Comparison of ENCODE assay signal across 24 cellular contexts in the genomic region with DNA sequence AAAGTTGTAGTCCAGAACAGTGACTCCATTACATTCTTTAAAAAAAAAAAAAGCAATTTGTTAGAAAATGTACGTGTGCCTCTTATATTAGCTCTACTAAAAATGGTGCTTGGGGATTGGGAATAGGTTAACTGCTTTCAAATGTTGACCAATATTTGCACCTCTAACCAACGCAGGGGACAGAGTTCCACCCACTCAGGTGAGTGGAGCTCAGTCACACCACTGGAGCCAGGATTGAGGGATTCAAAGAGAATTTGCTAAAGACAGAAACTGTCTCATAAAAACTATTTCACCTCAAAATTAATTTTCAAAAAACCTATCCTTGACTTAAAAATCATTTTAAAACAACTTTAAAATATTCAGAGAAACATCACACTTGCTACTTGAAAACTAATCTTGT.
DNase-seq lines count a peak whose midpoint lies in the region; ATAC-seq, FAIRE-seq and TF ChIP-seq lines count a peak whose summit lies in the region.
"Had no signal": no experiment of that assay in that cellular context is flagged by ENCODE, and none has a peak within 500 bp of the region (broad histone marks: within the 10 kb centered on the region; RNA-seq: fewer than 3 reads in every experiment).

No MANE protein-coding gene starts in this region.

- 72% methylated on average over 1 of the region's 2 CpGs for WGBS in mesenchymal stem cell
- 61 to 82% (median 78%) methylated on average over 2 of the region's 2 CpGs for WGBS in spleen, 5 donors

- H3K27ac ChIP-seq in HCT116 (ENCODE audit: low read depth, low read length) (peak overlapping the region; percentile 75), astrocyte (ENCODE audit: low read depth, low read length) (peak overlapping the region; percentile 80), mesenchymal stem cell (ENCODE audit: low read length, poor library complexity, severe bottlenecking) (peak overlapping the region; percentile 60), spleen (peak overlapping the region in 7 of 8 donors; percentile 5 to 65 (median 45)), lower lobe of right lung (no peak overlapping the region)
- H3K27ac ChIP-seq: foreskin keratinocyte, neural progenitor cell, VCaP had no signal

- no peak overlapping the region for H3K4me3 ChIP-seq in HCT116 (replicated peaks in 1 of 2; ENCODE audit: low read depth in 1 of 2, low read length in 2 of 2)
- no peak overlapping the region for H3K4me3 ChIP-seq in astrocyte (ENCODE audit: insufficient read depth, low read depth, low read length)
- no peak overlapping the region for H3K4me3 ChIP-seq in mesenchymal stem cell (ENCODE audit: insufficient read depth in 1 of 2, low read depth in 1 of 2, low read length in 2 of 2)
- H3K4me3 ChIP-seq in spleen = no peak overlapping the region
- H3K4me3 ChIP-seq in lower lobe of right lung = no peak overlapping the region
- H3K4me3 ChIP-seq: HAP-1, neural progenitor cell, prostate gland had no signal

- H3K36me3 Mint-ChIP-seq in astrocyte (ENCODE audit: low read depth, unreplicated experiment) = no peaks in the 10 kb centered on the region
- no peaks in the 10 kb centered on the region for H3K36me3 Mint-ChIP-seq in activated CD4-positive, alpha-beta T cell treated with anti-CD3 and anti-CD28 coated beads, Interleukin-2, amount 10 ng/mL, durations not matched to agents 7 days and 5 days (ENCODE audit: low read depth)
- H3K36me3 Mint-ChIP-seq: activated CD8-positive, alpha-beta memory T cell treated with anti-CD3 and anti-CD28 coated beads, Interleukin-2, amount 10 ng/mL, durations not matched to agents 7 days and 5 days; activated naive CD8-positive, alpha-beta T cell; IgD-negative memory B cell had no signal

- no peak for TF ChIP-seq CTCF in HCT116 (IDR thresholded peaks at IDR 0.05 in 2 of 3, conservative IDR thresholded peaks at IDR 0.05 in 1 of 3; ENCODE audit: borderline replicate concordance in 1 of 3, insufficient read depth in 1 of 3, low read depth in 2 of 3, low read length in 2 of 3)
- TF ChIP-seq CTCF in astrocyte (IDR thresholded peaks at IDR 0.05; ENCODE audit: insufficient read depth, low read depth, low read length) = no peak
- no peak for TF ChIP-seq CTCF in spleen (IDR thresholded peaks at IDR 0.05 in 8 of 11, conservative IDR thresholded peaks at IDR 0.05 in 3 of 11)
- TF ChIP-seq CTCF in lower lobe of right lung (IDR thresholded peaks at IDR 0.05) = no peak

- no peak for TF ChIP-seq RAD21 in HCT116 (IDR thresholded peaks at IDR 0.05; ENCODE audit: low read depth)

- H3K9ac ChIP-seq in HCT116 (ENCODE audit: low read length) (no peak overlapping the region), astrocyte (ENCODE audit: low read length) (peak overlapping the region; percentile 13), mesenchymal stem cell (ENCODE audit: low read length) (no peak overlapping the region)
- H3K9ac ChIP-seq: neural progenitor cell had no signal

- H4K91ac ChIP-seq in mesenchymal stem cell (ENCODE audit: low read length) = no peak overlapping the region

- H3K4ac ChIP-seq in mesenchymal stem cell (ENCODE audit: low read depth in 1 of 2, low read length in 2 of 2) = no peak overlapping the region

- no peak overlapping the region for H2AFZ ChIP-seq in HCT116 (ENCODE audit: low read depth, low read length, poor library complexity, severe bottlenecking)
- H2AFZ ChIP-seq in astrocyte (ENCODE audit: low read depth, low read length) = no peak overlapping the region
- no peak overlapping the region for H2AFZ ChIP-seq in mesenchymal stem cell (ENCODE audit: low read depth, low read length)
- H2AFZ ChIP-seq: neural progenitor cell had no signal

- ATAC-seq in HCT116 = no peak
- ATAC-seq in lower lobe of right lung = no peak
- no peak for ATAC-seq in GM18873 (IDR thresholded peaks at IDR 0.05; ENCODE audit: low FRiP score, unreplicated experiment)
- ATAC-seq: activated CD8-positive, alpha-beta memory T cell treated with anti-CD3 and anti-CD28 coated beads, Interleukin-2, amount 10 ng/mL, durations not matched to agents 7 days and 5 days had no signal

- no peak overlapping the region for H3K14ac ChIP-seq in mesenchymal stem cell (ENCODE audit: low read length in 2 of 2)

- H3K27me3 Mint-ChIP-seq in astrocyte (ENCODE audit: low read depth, unreplicated experiment) = no peaks in the 10 kb centered on the region
- H3K27me3 Mint-ChIP-seq in activated CD4-positive, alpha-beta T cell treated with anti-CD3 and anti-CD28 coated beads, Interleukin-2, amount 10 ng/mL, durations not matched to agents 7 days and 5 days = no peaks in the 10 kb centered on the region
- H3K27me3 Mint-ChIP-seq: activated CD4-positive, alpha-beta T cell treated with anti-CD3 and anti-CD28 coated beads, Interleukin-2, amount 10 ng/mL, durations not matched to agents 24 days and 14 days; activated CD8-positive, alpha-beta memory T cell treated with anti-CD3 and anti-CD28 coated beads, Interleukin-2, amount 10 ng/mL, durations not matched to agents 7 days and 5 days; IgD-negative memory B cell had no signal

- H4K8ac ChIP-seq in mesenchymal stem cell (ENCODE audit: low read length) = no peak overlapping the region

- TSS peak; percentile 69 for BruUV-seq in HCT116 (replicated peaks; lab: Mats Ljungman, UMichigan)

- no peaks in the 10 kb centered on the region for H3K9me3 Mint-ChIP-seq in astrocyte (ENCODE audit: unreplicated experiment)
- no peaks in the 10 kb centered on the region for H3K9me3 Mint-ChIP-seq in activated CD4-positive, alpha-beta T cell treated with anti-CD3 and anti-CD28 coated beads, Interleukin-2, amount 10 ng/mL, durations not matched to agents 7 days and 5 days
- H3K9me3 Mint-ChIP-seq: activated CD4-positive, alpha-beta T cell treated with anti-CD3 and anti-CD28 coated beads, Interleukin-2, amount 10 ng/mL, durations not matched to agents 24 days and 14 days; activated T-helper 1 cell treated with anti-CD3 and anti-CD28 coated beads, Interleukin-12 subunit alpha, Interleukin-12 subunit beta, Interleukin-2, Interleukin-4 antibody, amounts not matched to agents 30 ng/mL and 10 ng/mL and 1 ng/mL, durations not matched to agents 14 hours and 24 hours and 36 hours; IgD-negative memory B cell; T-helper 2 cell treated with Interferon-gamma antibody and Interleukin-4, amounts not matched to agents 5 μg/mL and 100 μg/mL, for 36 hours had no signal

- intact Hi-C loops in HCT116 (cut with micrococcal nuclease) (no loop called here), spleen (cut with DNase I; ENCODE audit: low total_unique reads) (no loop called here), lower lobe of right lung (cut with DNase I) (no loop called here)

- no peak overlapping the region for H2BK5ac ChIP-seq in mesenchymal stem cell (ENCODE audit: low read depth, low read length, poor library complexity, severe bottlenecking)

- H3K79me1 ChIP-seq in mesenchymal stem cell (replicated peaks; ENCODE audit: low read length, poor library complexity, severe bottlenecking) = peaks cover 7% of the 10 kb centered on the region

- H4K20me1 ChIP-seq in HCT116 (ENCODE audit: insufficient read depth) (no peaks in the 10 kb centered on the region), astrocyte (ENCODE audit: insufficient read depth, low read length) (no peaks in the 10 kb centered on the region)

- CTCF ChIA-PET in HCT116 (lab: Charles Lee) = interaction anchor here (1.4 kb wide), 1 partner anchor 135 kb away, joined by 6 read pairs; no protein-coding TSS in a partner anchor
- CTCF ChIA-PET in activated CD4-positive, alpha-beta T cell treated with anti-CD3 and anti-CD28 coated beads, Interleukin-2, amount 10 ng/mL, durations not matched to agents 7 days and 5 days (lab: Charles Lee) = no interaction called here

- no peak for TF ChIP-seq POLR2A in HCT116 (IDR thresholded peaks at IDR 0.05; ENCODE audit: borderline replicate concordance, extremely low read depth, insufficient read depth, insufficient read length)
- TF ChIP-seq POLR2A in spleen (IDR thresholded peaks at IDR 0.05) = no peak

- H2AK5ac ChIP-seq in mesenchymal stem cell (ENCODE audit: low read length, severe bottlenecking) = peak overlapping the region; percentile 84

- no peak overlapping the region for H2BK12ac ChIP-seq in mesenchymal stem cell (ENCODE audit: low read length in 2 of 2)

- no peaks in the 10 kb centered on the region for H3K9me2 ChIP-seq in HCT116 (ENCODE audit: insufficient read depth)

- H3K9me3 ChIP-seq in HCT116 (ENCODE audit: control insufficient read depth in 1 of 2, insufficient read depth in 1 of 2, low read depth in 1 of 2, low read length in 2 of 2) = peaks cover 0 to 4% of the 10 kb centered on the region in 2 experiments; a peak in 1 of 4 replicates
- H3K9me3 ChIP-seq in astrocyte (ENCODE audit: insufficient read depth, low read depth, low read length) = no peaks in the 10 kb centered on the region
- H3K9me3 ChIP-seq in mesenchymal stem cell (ENCODE audit: control insufficient read depth, low read length) = no peaks in the 10 kb centered on the region
- H3K9me3 ChIP-seq in spleen = peaks cover 0 to 11% (median 0%) of the 10 kb centered on the region in 8 donors
- H3K9me3 ChIP-seq in lower lobe of right lung = no peaks in the 10 kb centered on the region
- H3K9me3 ChIP-seq: HAP-1, prostate gland had no signal

- no peak overlapping the region for H2BK15ac ChIP-seq in mesenchymal stem cell (ENCODE audit: low read depth, poor library complexity, severe bottlenecking)

- POLR2A ChIA-PET in HCT116 (lab: Charles Lee) = interaction anchor here (0.8 kb wide), 1 partner anchor 9 kb away, joined by 4 read pairs; no protein-coding TSS in a partner anchor
- POLR2A ChIA-PET in activated CD4-positive, alpha-beta T cell treated with anti-CD3 and anti-CD28 coated beads, Interleukin-2, amount 10 ng/mL, durations not matched to agents 7 days and 5 days (lab: Charles Lee) = no interaction called here

- no peak overlapping the region for H2BK120ac ChIP-seq in mesenchymal stem cell (ENCODE audit: low read depth, low read length)

- no peak overlapping the region for H3K18ac ChIP-seq in mesenchymal stem cell (ENCODE audit: low read depth in 1 of 2, low read length in 2 of 2)

- H3K27me3 ChIP-seq in HCT116 (ENCODE audit: insufficient read depth, low read length) (no peaks in the 10 kb centered on the region), astrocyte (ENCODE audit: insufficient read depth, low read length) (no peaks in the 10 kb centered on the region), mesenchymal stem cell (ENCODE audit: control insufficient read depth in 1 of 2, insufficient read depth in 1 of 2, low read length in 2 of 2) (no peaks in the 10 kb centered on the region), spleen (replicated peaks in 1 of 7) (no peaks in the 10 kb centered on the region), lower lobe of right lung (ENCODE audit: low read depth) (no peaks in the 10 kb centered on the region)
- H3K27me3 ChIP-seq: foreskin keratinocyte, neural progenitor cell had no signal

- H3K36me3 ChIP-seq in HCT116 (ENCODE audit: control insufficient read depth in 1 of 2, insufficient read depth in 2 of 2, low read length in 2 of 2) (no peaks in the 10 kb centered on the region), astrocyte (ENCODE audit: insufficient read depth, low read length) (no peaks in the 10 kb centered on the region), mesenchymal stem cell (ENCODE audit: control insufficient read depth in 1 of 2, insufficient read depth in 2 of 2, low read depth in 1 of 2, low read length in 2 of 2) (no peaks in the 10 kb centered on the region), spleen (no peaks in the 10 kb centered on the region), lower lobe of right lung (no peaks in the 10 kb centered on the region)
- H3K36me3 ChIP-seq: HAP-1, neural progenitor cell, prostate gland had no signal

- peaks cover 16 to 30% of the 10 kb centered on the region in 2 experiments for H3K4me1 ChIP-seq in HCT116 (ENCODE audit: control insufficient read depth in 1 of 2, insufficient read depth in 2 of 2, low read length in 2 of 2)
- peaks cover 42% of the 10 kb centered on the region for H3K4me1 ChIP-seq in astrocyte (ENCODE audit: insufficient read depth, low read length)
- H3K4me1 ChIP-seq in mesenchymal stem cell (ENCODE audit: control insufficient read depth, insufficient read depth, low read depth, low read length) = peaks cover 8% of the 10 kb centered on the region
- peaks cover 0 to 14% (median 5%) of the 10 kb centered on the region in 6 donors for H3K4me1 ChIP-seq in spleen
- H3K4me1 ChIP-seq in lower lobe of right lung = no peaks in the 10 kb centered on the region
- H3K4me1 ChIP-seq: foreskin keratinocyte, prostate gland had no signal

- DNase-seq in HCT116 (ENCODE audit: low read depth, low spot score) (no peak), astrocyte (ENCODE audit: low read depth) (no peak), mesenchymal stem cell (no peak), spleen (no peak), lower lobe of right lung (no peak), HTR-8/SVneo (ENCODE audit: insufficient read length, low spot score) (no peak)
- no peak for DNase-seq in activated CD4-positive, alpha-beta T cell treated with anti-CD3 and anti-CD28 coated beads, Interleukin-2, amount 10 ng/mL, durations not matched to agents 7 days and 5 days
- DNase-seq: activated CD4-positive, alpha-beta T cell treated with anti-CD3 and anti-CD28 coated beads, Interleukin-2, amount 10 ng/mL, durations not matched to agents 24 days and 14 days; activated CD8-positive, alpha-beta memory T cell treated with anti-CD3 and anti-CD28 coated beads, Interleukin-2, amount 10 ng/mL, durations not matched to agents 7 days and 5 days; C1 segment of cervical spinal cord; hippocampal formation; NCI-H748 treated with DMSO at 0.1 percent for 48 hours; stimulated activated CD4-positive, alpha-beta T cell treated with anti-CD3 and anti-CD28 coated beads, Interleukin-1b, Interleukin-23, amount 100 ng/mL, for 48 hours had no signal

- H3K23ac ChIP-seq in mesenchymal stem cell (ENCODE audit: low read length in 2 of 2) = no peak overlapping the region

- RAD21 ChIA-PET in HCT116 (lab: Charles Lee; ENCODE audit: low non-redundant PET in 1 of 2, low total read pairs in 2 of 2, uncharacterized antibody in 2 of 2, unreplicated experiment in 2 of 2) = no interaction called here

- H3K4me1 Mint-ChIP-seq in astrocyte (ENCODE audit: low read depth, unreplicated experiment) = peaks cover 14% of the 10 kb centered on the region
- H3K4me1 Mint-ChIP-seq in activated CD4-positive, alpha-beta T cell treated with anti-CD3 and anti-CD28 coated beads, Interleukin-2, amount 10 ng/mL, durations not matched to agents 7 days and 5 days = no peaks in the 10 kb centered on the region
- H3K4me1 Mint-ChIP-seq: activated CD4-positive, alpha-beta T cell treated with anti-CD3 and anti-CD28 coated beads, Interleukin-2, amount 10 ng/mL, durations not matched to agents 24 days and 14 days; activated CD8-positive, alpha-beta memory T cell treated with anti-CD3 and anti-CD28 coated beads, Interleukin-2, amount 10 ng/mL, durations not matched to agents 7 days and 5 days had no signal

- H3K4me2 ChIP-seq in HCT116 (ENCODE audit: low read length) (peak overlapping the region; percentile 55), astrocyte (ENCODE audit: low read length) (peak overlapping the region; percentile 30), mesenchymal stem cell (ENCODE audit: low read length, poor library complexity, severe bottlenecking) (no peak overlapping the region)
- H3K4me2 ChIP-seq: neural progenitor cell had no signal

- no peak overlapping the region for H3K4me3 Mint-ChIP-seq in astrocyte (ENCODE audit: unreplicated experiment)
- H3K4me3 Mint-ChIP-seq in activated CD4-positive, alpha-beta T cell treated with anti-CD3 and anti-CD28 coated beads, Interleukin-2, amount 10 ng/mL, durations not matched to agents 7 days and 5 days = no peak overlapping the region
- H3K4me3 Mint-ChIP-seq: activated CD4-positive, alpha-beta T cell treated with anti-CD3 and anti-CD28 coated beads, Interleukin-2, amount 10 ng/mL, durations not matched to agents 24 days and 14 days; activated CD8-positive, alpha-beta memory T cell treated with anti-CD3 and anti-CD28 coated beads, Interleukin-2, amount 10 ng/mL, durations not matched to agents 7 days and 5 days; activated naive CD8-positive, alpha-beta T cell; activated T-helper 1 cell treated with anti-CD3 and anti-CD28 coated beads, Interleukin-12 subunit alpha, Interleukin-12 subunit beta, Interleukin-2, Interleukin-4 antibody, amounts not matched to agents 30 ng/mL and 10 ng/mL and 1 ng/mL, durations not matched to agents 14 hours and 24 hours and 36 hours; IgD-negative memory B cell; neural progenitor cell; T-helper 2 cell treated with Interferon-gamma antibody and Interleukin-4, amounts not matched to agents 5 μg/mL and 100 μg/mL, for 36 hours had no signal

- no peak overlapping the region for H3K27ac Mint-ChIP-seq in astrocyte (ENCODE audit: unreplicated experiment)
- H3K27ac Mint-ChIP-seq in activated CD4-positive, alpha-beta T cell treated with anti-CD3 and anti-CD28 coated beads, Interleukin-2, amount 10 ng/mL, durations not matched to agents 7 days and 5 days = no peak overlapping the region
- H3K27ac Mint-ChIP-seq: activated CD4-positive, alpha-beta T cell treated with anti-CD3 and anti-CD28 coated beads, Interleukin-2, amount 10 ng/mL, durations not matched to agents 24 days and 14 days; activated CD8-positive, alpha-beta memory T cell treated with anti-CD3 and anti-CD28 coated beads, Interleukin-2, amount 10 ng/mL, durations not matched to agents 7 days and 5 days; activated naive CD8-positive, alpha-beta T cell; activated T-helper 1 cell treated with anti-CD3 and anti-CD28 coated beads, Interleukin-12 subunit alpha, Interleukin-12 subunit beta, Interleukin-2, Interleukin-4 antibody, amounts not matched to agents 30 ng/mL and 10 ng/mL and 1 ng/mL, durations not matched to agents 14 hours and 24 hours and 36 hours; IgD-negative memory B cell; neural progenitor cell; T-helper 2 cell treated with Interferon-gamma antibody and Interleukin-4, amounts not matched to agents 5 μg/mL and 100 μg/mL, for 36 hours had no signal

- FAIRE-seq in astrocyte (lab: Jason Lieb, UNC) = no peak
- no peak for FAIRE-seq in HTR-8/SVneo (lab: Jason Lieb, UNC)
- FAIRE-seq: urothelium cell line had no signal

- H3K79me2 ChIP-seq in HCT116 (ENCODE audit: insufficient read depth, low read length) (no peaks in the 10 kb centered on the region), astrocyte (ENCODE audit: insufficient read depth, low read length) (no peaks in the 10 kb centered on the region)
